ENCODE assay signal across 1 cellular context in genomic region chr13:77478645-77478997, GRCh38.
TF ChIP-seq lines count a peak whose summit lies in the region.

No MANE protein-coding gene starts in this region.

TF ChIP-seq in GM23338, 12 proteins besides CTCF, POLR2A, EP300 and RAD21 (continued from another document):
- no peak for TF ChIP-seq ZNF462 (CRISPR knock-in tag; IDR thresholded peaks at IDR 0.05)
- no peak for TF ChIP-seq ZNF331 (CRISPR knock-in tag; IDR thresholded peaks at IDR 0.05; ENCODE audit: low read depth)
